1 cellular context compared by ENCODE assay signal in the genomic region with DNA sequence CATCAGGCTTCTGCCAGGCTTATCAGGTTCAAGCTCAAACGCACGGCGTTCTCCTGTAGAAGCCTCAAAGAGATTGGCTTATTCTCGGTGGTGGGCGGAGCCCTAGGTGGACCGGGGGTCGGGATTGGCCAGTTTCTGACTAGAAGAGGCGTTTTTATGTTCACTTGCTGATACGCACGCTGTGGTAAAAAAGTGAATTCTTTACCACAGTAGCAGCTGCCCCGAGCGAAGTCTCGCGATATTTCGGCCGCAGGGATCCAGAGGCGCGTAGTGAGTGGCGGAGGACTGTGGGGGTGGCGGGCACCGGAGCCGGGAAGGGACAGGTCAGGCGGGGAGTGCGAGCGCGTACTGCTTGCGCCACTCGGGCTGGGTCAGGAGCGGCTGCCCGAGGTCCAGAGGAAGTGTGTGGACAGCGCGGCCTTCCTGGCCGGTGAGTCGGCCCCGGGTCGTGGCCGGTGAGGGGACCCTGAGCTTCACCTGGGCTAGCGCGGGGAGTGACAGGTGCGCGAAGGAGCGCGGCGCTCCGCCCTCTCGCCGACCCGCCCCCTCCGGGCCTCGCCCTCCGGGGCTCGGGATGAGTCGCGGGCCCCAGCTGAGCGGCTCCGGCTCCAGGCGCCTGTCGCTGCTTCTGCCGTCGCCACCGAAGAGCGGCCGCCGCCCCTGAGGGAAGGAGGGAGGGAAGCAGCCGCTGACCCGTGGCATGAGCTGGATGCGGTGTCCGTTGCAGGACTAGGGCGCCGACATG.
TF ChIP-seq lines count a peak whose summit lies in the region.

DMXL1 (plus strand) TSS at position 260 of the 745 bp plus-strand sequence; CDS start at position 743, 483 bp downstream.

TF ChIP-seq in K562, 482 proteins besides CTCF, POLR2A, EP300 and RAD21 (continued from another document and continues in another):
- TF ChIP-seq ZNF224 (CRISPR knock-in tag; IDR thresholded peaks at IDR 0.05) (no peak), RNF219 (CRISPR knock-in tag; IDR thresholded peaks at IDR 0.05) (no peak), ELF4 (CRISPR knock-in tag; IDR thresholded peaks at IDR 0.05) (0 out of 2 replicates have a peak, but pooled peaks have one; percentile 31), HNRNPH1 (optimal IDR thresholded peaks at IDR 0.05; ENCODE audit: low read depth, low read length) (no peak), MCM7 (IDR thresholded peaks at IDR 0.05) (no peak), HMGXB4 (CRISPR knock-in tag; IDR thresholded peaks at IDR 0.05) (no peak; the same call in 1 of the 2 replicates), CUX1 (CRISPR knock-in tag; IDR thresholded peaks at IDR 0.05) (no peak), ZBTB34 (CRISPR knock-in tag; IDR thresholded peaks at IDR 0.05) (no peak), RFX1 (IDR thresholded peaks at IDR 0.05) (no peak), ZNF740 (CRISPR knock-in tag; IDR thresholded peaks at IDR 0.05) (peak; percentile 77), ZNF740 (tag; IDR thresholded peaks at IDR 0.05) (peak in 1 of 2 experiments; percentile 51; a peak in 1 of 4 replicates), RAD51 (IDR thresholded peaks at IDR 0.05; ENCODE audit: borderline replicate concordance, low read depth) (no peak), CBFA2T3 (IDR thresholded peaks at IDR 0.05) (no peak), ARID4B (CRISPR knock-in tag; IDR thresholded peaks at IDR 0.05) (peak; percentile 99), MIER1 (IDR thresholded peaks at IDR 0.05; ENCODE audit: low read depth) (no peak), BRD4 (IDR thresholded peaks at IDR 0.05) (no peak), HNRNPUL1 (IDR thresholded peaks at IDR 0.05; ENCODE audit: low read length) (no peak), PML (IDR thresholded peaks at IDR 0.05; ENCODE audit: low read length) (no peak; the same call in 1 of the 2 replicates), NCOA2 (IDR thresholded peaks at IDR 0.05; ENCODE audit: partially characterized antibody in 2 of 2) (no peak), DNMT1 (IDR thresholded peaks at IDR 0.05) (no peak), TOE1 (IDR thresholded peaks at IDR 0.05; ENCODE audit: borderline replicate concordance) (peak; percentile 69; the same call in 1 of the 2 replicates), TOE1 (CRISPR knock-in tag; IDR thresholded peaks at IDR 0.05; ENCODE audit: borderline replicate concordance, low read depth) (no peak), STAT5A (IDR thresholded peaks at IDR 0.05; ENCODE audit: borderline replicate concordance, low read length) (no peak), ESRRA (IDR thresholded peaks at IDR 0.05; ENCODE audit: borderline replicate concordance, low read depth) (peak; percentile 78; the same call in 1 of the 2 replicates), YY1 (IDR thresholded peaks at IDR 0.05; ENCODE audit: borderline replicate concordance in 1 of 3, control insufficient read depth in 1 of 3, extremely low read depth in 1 of 3, insufficient read depth in 3 of 3, insufficient read length in 1 of 3, insufficient replicate concordance in 2 of 3, low read depth in 1 of 3, low read length in 2 of 3) (peak in 1 of 3 experiments; percentile 35), CREB3 (tag; conservative IDR thresholded peaks at IDR 0.05; ENCODE audit: low read depth) (no peak), NCOA1 (IDR thresholded peaks at IDR 0.05; ENCODE audit: low read depth) (no peak)
- TF ChIP-seq, protein P1, sequence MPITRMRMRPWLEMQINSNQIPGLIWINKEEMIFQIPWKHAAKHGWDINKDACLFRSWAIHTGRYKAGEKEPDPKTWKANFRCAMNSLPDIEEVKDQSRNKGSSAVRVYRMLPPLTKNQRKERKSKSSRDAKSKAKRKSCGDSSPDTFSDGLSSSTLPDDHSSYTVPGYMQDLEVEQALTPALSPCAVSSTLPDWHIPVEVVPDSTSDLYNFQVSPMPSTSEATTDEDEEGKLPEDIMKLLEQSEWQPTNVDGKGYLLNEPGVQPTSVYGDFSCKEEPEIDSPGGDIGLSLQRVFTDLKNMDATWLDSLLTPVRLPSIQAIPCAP (CRISPR knock-in tag; IDR thresholded peaks at IDR 0.05; ENCODE audit: borderline replicate concordance) = no peak
- TF ChIP-seq, protein P2, sequence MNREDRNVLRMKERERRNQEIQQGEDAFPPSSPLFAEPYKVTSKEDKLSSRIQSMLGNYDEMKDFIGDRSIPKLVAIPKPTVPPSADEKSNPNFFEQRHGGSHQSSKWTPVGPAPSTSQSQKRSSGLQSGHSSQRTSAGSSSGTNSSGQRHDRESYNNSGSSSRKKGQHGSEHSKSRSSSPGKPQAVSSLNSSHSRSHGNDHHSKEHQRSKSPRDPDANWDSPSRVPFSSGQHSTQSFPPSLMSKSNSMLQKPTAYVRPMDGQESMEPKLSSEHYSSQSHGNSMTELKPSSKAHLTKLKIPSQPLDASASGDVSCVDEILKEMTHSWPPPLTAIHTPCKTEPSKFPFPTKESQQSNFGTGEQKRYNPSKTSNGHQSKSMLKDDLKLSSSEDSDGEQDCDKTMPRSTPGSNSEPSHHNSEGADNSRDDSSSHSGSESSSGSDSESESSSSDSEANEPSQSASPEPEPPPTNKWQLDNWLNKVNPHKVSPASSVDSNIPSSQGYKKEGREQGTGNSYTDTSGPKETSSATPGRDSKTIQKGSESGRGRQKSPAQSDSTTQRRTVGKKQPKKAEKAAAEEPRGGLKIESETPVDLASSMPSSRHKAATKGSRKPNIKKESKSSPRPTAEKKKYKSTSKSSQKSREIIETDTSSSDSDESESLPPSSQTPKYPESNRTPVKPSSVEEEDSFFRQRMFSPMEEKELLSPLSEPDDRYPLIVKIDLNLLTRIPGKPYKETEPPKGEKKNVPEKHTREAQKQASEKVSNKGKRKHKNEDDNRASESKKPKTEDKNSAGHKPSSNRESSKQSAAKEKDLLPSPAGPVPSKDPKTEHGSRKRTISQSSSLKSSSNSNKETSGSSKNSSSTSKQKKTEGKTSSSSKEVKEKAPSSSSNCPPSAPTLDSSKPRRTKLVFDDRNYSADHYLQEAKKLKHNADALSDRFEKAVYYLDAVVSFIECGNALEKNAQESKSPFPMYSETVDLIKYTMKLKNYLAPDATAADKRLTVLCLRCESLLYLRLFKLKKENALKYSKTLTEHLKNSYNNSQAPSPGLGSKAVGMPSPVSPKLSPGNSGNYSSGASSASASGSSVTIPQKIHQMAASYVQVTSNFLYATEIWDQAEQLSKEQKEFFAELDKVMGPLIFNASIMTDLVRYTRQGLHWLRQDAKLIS (CRISPR knock-in tag; IDR thresholded peaks at IDR 0.05) = no peak
